27 cellular contexts compared by ENCODE assay signal in the genomic region with DNA sequence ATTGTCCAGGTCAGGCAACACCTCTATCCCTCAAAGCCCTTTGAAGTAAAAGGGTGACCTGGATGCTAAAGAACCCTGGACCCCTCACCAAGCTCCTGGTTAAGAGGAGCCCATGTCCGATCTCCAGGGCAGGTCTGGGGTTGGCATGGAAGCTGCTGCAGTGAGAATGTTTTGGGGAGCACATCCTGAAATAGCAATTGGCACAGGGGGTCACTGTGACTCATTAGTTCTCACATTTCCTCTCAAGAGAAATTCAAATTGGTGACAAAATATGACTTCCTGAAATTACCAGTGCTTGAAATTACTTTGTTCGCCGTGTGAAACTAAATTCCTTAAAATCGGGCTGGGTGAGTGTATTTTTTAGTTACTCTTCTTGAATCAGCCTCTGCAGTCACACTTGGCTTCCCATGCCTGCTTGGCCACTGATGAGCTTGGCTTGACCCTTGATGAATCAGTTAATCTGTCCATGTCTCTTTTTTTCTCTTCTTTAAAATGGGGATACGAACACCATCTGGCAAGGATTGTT. TPM values are rescaled to one million over a fixed set of nuclear protein-coding genes. Genes with fewer than 3 reads are reported as not detected.
DNase-seq lines count a peak whose midpoint lies in the region; ATAC-seq and TF ChIP-seq lines count a peak whose summit lies in the region.
"Had no signal": no experiment of that assay in that cellular context is flagged by ENCODE, and none has a peak within 500 bp of the region (broad histone marks: within the 10 kb centered on the region; RNA-seq: fewer than 3 reads in every experiment).

No MANE protein-coding gene starts in this region.

- CTCF ChIA-PET in naive thymus-derived CD4-positive, alpha-beta T cell (lab: Charles Lee) = no interaction called here

- DNase-seq in Caki2 (ENCODE audit: low read depth) (peak; percentile 79), MV-4-11 (lab: John Stamatoyannopoulos, UW) (peak; percentile 59), dermis blood vessel endothelial cell (peak; percentile 44), suprapubic skin (ENCODE audit: low spot score in 2 of 2) (no peak), GM20000 (ENCODE audit: low spot score) (no peak), sigmoid colon (no peak)
- no peak for DNase-seq in naive thymus-derived CD4-positive, alpha-beta T cell
- DNase-seq: aorta; BE2C; Calu3; glutamatergic neuron; left cardiac atrium; NCI-H1417 treated with DMSO at 0.1 percent for 48 hours; NCI-H2081 treated with DMSO at 0.1 percent for 48 hours; PC-9; stimulated activated CD8-positive, alpha-beta memory T cell treated with anti-CD3 and anti-CD28 coated beads, Interleukin-4, amount 100 ng/mL, for 48 hours; upper lobe of left lung had no signal

- no peak overlapping the region for H3K27ac ChIP-seq in naive thymus-derived CD4-positive, alpha-beta T cell (ENCODE audit: low read depth, low read length)
- H3K27ac ChIP-seq in suprapubic skin (no peak overlapping the region), sigmoid colon (no peak overlapping the region)
- H3K27ac ChIP-seq: cardiac muscle cell, PC-9, SK-N-MC, WERI-Rb-1 had no signal

- H3K27me3 Mint-ChIP-seq in naive thymus-derived CD4-positive, alpha-beta T cell = peaks cover 6 to 24% (median 16%) of the 10 kb centered on the region in 5 donors
- no peaks in the 10 kb centered on the region for H3K27me3 Mint-ChIP-seq in stimulated activated memory B cell treated with anti-CD40 and anti-IgM and Interleukin-4, amounts not matched to agents 10 μg/mL and 1 μg/mL and 100 μg/mL, for 72 hours

- H3K4me3 Mint-ChIP-seq in naive thymus-derived CD4-positive, alpha-beta T cell = no peak overlapping the region
- H3K4me3 Mint-ChIP-seq in stimulated activated memory B cell treated with anti-CD40 and anti-IgM and Interleukin-4, amounts not matched to agents 10 μg/mL and 1 μg/mL and 100 μg/mL, for 72 hours = no peak overlapping the region
- H3K4me3 Mint-ChIP-seq: activated T-helper 1 cell treated with anti-CD3 and anti-CD28 coated beads, Interleukin-12 subunit alpha, Interleukin-12 subunit beta, Interleukin-2, Interleukin-4 antibody, amounts not matched to agents 30 ng/mL and 10 ng/mL and 1 ng/mL, durations not matched to agents 14 hours and 24 hours and 36 hours; memory B cell had no signal

- no peaks in the 10 kb centered on the region for H3K9me3 ChIP-seq in naive thymus-derived CD4-positive, alpha-beta T cell (ENCODE audit: control insufficient read depth in 2 of 3, low read length in 3 of 3)
- H3K9me3 ChIP-seq in suprapubic skin (no peaks in the 10 kb centered on the region), sigmoid colon (peaks cover 0 to 3% (median 0%) of the 10 kb centered on the region in 4 donors)
- H3K9me3 ChIP-seq: BE2C, upper lobe of left lung had no signal

- TF ChIP-seq CTCF in suprapubic skin (IDR thresholded peaks at IDR 0.05) (no peak), GM20000 (IDR thresholded peaks at IDR 0.05; ENCODE audit: extremely low read depth, missing control alignments) (no peak), sigmoid colon (IDR thresholded peaks at IDR 0.05) (no peak)

- in situ Hi-C loops in Caki2 (cut with HindIII; ENCODE audit: low pct_unique_long_range_greater_than_20kb, low sequenced_read_pairs) = no loop called here

- no peaks in the 10 kb centered on the region for H3K4me1 Mint-ChIP-seq in naive thymus-derived CD4-positive, alpha-beta T cell
- H3K4me1 Mint-ChIP-seq in stimulated activated memory B cell treated with anti-CD40 and anti-IgM and Interleukin-4, amounts not matched to agents 10 μg/mL and 1 μg/mL and 100 μg/mL, for 72 hours = peaks cover 43% of the 10 kb centered on the region

- no peak overlapping the region for H3K4me3 ChIP-seq in naive thymus-derived CD4-positive, alpha-beta T cell (ENCODE audit: low read length)
- H3K4me3 ChIP-seq in suprapubic skin (no peak overlapping the region), sigmoid colon (no peak overlapping the region)
- H3K4me3 ChIP-seq: cardiac muscle cell, GM12878, PC-9, SK-N-MC, upper lobe of left lung had no signal

- no peaks in the 10 kb centered on the region for H3K36me3 ChIP-seq in naive thymus-derived CD4-positive, alpha-beta T cell (ENCODE audit: control insufficient read depth in 2 of 3, insufficient read depth in 3 of 3, low read length in 3 of 3)
- H3K36me3 ChIP-seq in suprapubic skin (no peaks in the 10 kb centered on the region), sigmoid colon (no peaks in the 10 kb centered on the region)
- H3K36me3 ChIP-seq: BE2C, cardiac muscle cell, upper lobe of left lung, WERI-Rb-1 had no signal

- 66% methylated on average over 5 of the region's 5 CpGs for WGBS in suprapubic skin
- WGBS in sigmoid colon, 2 donors = 64 to 86% methylated on average over 5 of the region's 5 CpGs

- no peaks in the 10 kb centered on the region for H3K9me3 Mint-ChIP-seq in naive thymus-derived CD4-positive, alpha-beta T cell
- H3K9me3 Mint-ChIP-seq in stimulated activated memory B cell treated with anti-CD40 and anti-IgM and Interleukin-4, amounts not matched to agents 10 μg/mL and 1 μg/mL and 100 μg/mL, for 72 hours = peaks cover 4% of the 10 kb centered on the region
- H3K9me3 Mint-ChIP-seq: activated naive CD4-positive, alpha-beta T cell treated with anti-CD3 and anti-CD28 coated beads, Interleukin-2, amount 50 U/mL, for 72 hours; activated T-helper 1 cell treated with anti-CD3 and anti-CD28 coated beads, Interleukin-12 subunit alpha, Interleukin-12 subunit beta, Interleukin-2, Interleukin-4 antibody, amounts not matched to agents 30 ng/mL and 10 ng/mL and 1 ng/mL, durations not matched to agents 14 hours and 24 hours and 36 hours; memory B cell had no signal

- H3K36me3 Mint-ChIP-seq in naive thymus-derived CD4-positive, alpha-beta T cell = no peaks in the 10 kb centered on the region
- no peaks in the 10 kb centered on the region for H3K36me3 Mint-ChIP-seq in stimulated activated memory B cell treated with anti-CD40 and anti-IgM and Interleukin-4, amounts not matched to agents 10 μg/mL and 1 μg/mL and 100 μg/mL, for 72 hours
- H3K36me3 Mint-ChIP-seq: activated naive CD4-positive, alpha-beta T cell treated with anti-CD3 and anti-CD28 coated beads, Interleukin-2, amount 50 U/mL, for 72 hours; memory B cell had no signal

- H3K27me3 ChIP-seq in naive thymus-derived CD4-positive, alpha-beta T cell (ENCODE audit: control insufficient read depth in 2 of 2, insufficient read depth in 2 of 2, low read length in 2 of 2) = no peaks in the 10 kb centered on the region
- H3K27me3 ChIP-seq in suprapubic skin (no peaks in the 10 kb centered on the region), sigmoid colon (no peaks in the 10 kb centered on the region)
- H3K27me3 ChIP-seq: BE2C, cardiac muscle cell, upper lobe of left lung had no signal

- no peaks in the 10 kb centered on the region for H3K4me1 ChIP-seq in naive thymus-derived CD4-positive, alpha-beta T cell (ENCODE audit: control insufficient read depth in 2 of 2, insufficient read depth in 2 of 2, low read length in 2 of 2)
- H3K4me1 ChIP-seq in suprapubic skin (no peaks in the 10 kb centered on the region), sigmoid colon (no peaks in the 10 kb centered on the region)
- H3K4me1 ChIP-seq: BE2C, upper lobe of left lung had no signal

- H3K27ac Mint-ChIP-seq in naive thymus-derived CD4-positive, alpha-beta T cell = no peak overlapping the region
- H3K27ac Mint-ChIP-seq in stimulated activated memory B cell treated with anti-CD40 and anti-IgM and Interleukin-4, amounts not matched to agents 10 μg/mL and 1 μg/mL and 100 μg/mL, for 72 hours = no peak overlapping the region
- H3K27ac Mint-ChIP-seq: activated naive CD4-positive, alpha-beta T cell treated with anti-CD3 and anti-CD28 coated beads, Interleukin-2, amount 50 U/mL, for 72 hours; activated T-helper 1 cell treated with anti-CD3 and anti-CD28 coated beads, Interleukin-12 subunit alpha, Interleukin-12 subunit beta, Interleukin-2, Interleukin-4 antibody, amounts not matched to agents 30 ng/mL and 10 ng/mL and 1 ng/mL, durations not matched to agents 14 hours and 24 hours and 36 hours; memory B cell; progenitor cell of endocrine pancreas had no signal

- peak; percentile 63 for ATAC-seq in naive thymus-derived CD4-positive, alpha-beta T cell
- ATAC-seq in stimulated activated memory B cell treated with anti-CD40 and anti-IgM and Interleukin-4, amounts not matched to agents 10 μg/mL and 1 μg/mL and 100 μg/mL, for 72 hours = no peak
- ATAC-seq: activated naive CD4-positive, alpha-beta T cell treated with anti-CD3 and anti-CD28 coated beads, Interleukin-2, amount 50 U/mL, for 72 hours; GM12878 had no signal

- TF ChIP-seq POLR2A in suprapubic skin (IDR thresholded peaks at IDR 0.05) (no peak), sigmoid colon (IDR thresholded peaks at IDR 0.05) (no peak)

- POLR2A ChIA-PET in naive thymus-derived CD4-positive, alpha-beta T cell (lab: Charles Lee) = no interaction called here

- no peak for TF ChIP-seq EP300 in suprapubic skin (IDR thresholded peaks at IDR 0.05)
- TF ChIP-seq EP300 in sigmoid colon (IDR thresholded peaks at IDR 0.05) = no peak

- intact Hi-C loops in naive thymus-derived CD4-positive, alpha-beta T cell (cut with micrococcal nuclease) = no loop called here
- intact Hi-C loops in sigmoid colon (cut with DNase I) = no loop called here

RNA-seq across cellular contexts. Expression of a gene that starts 18.8 kb away (rescaled TPM):
- total RNA-seq in Caki2 (2014; rRNA removed; shearing (Covaris generic); ENCODE audit: low replicate concordance) = 3.5 and 14.8 TPM in 2 replicates
- total RNA-seq in dermis blood vessel endothelial cell (8.3 and 19.0 TPM in 2 replicates), suprapubic skin (1 to 10 TPM in 3 of 4 donors, under 1 TPM in 1; 0.98 to 7.2 (median 2.2) TPM), sigmoid colon (1 to 10 TPM; 1.3 to 6.4 (median 4.1) TPM)
- 1 to 10 TPM in 2 of 5 experiments, under 1 TPM in 2, not detected in 1; 0.37 to 2.9 (median 1.1) TPM for total RNA-seq in naive thymus-derived CD4-positive, alpha-beta T cell
- polyA plus RNA-seq in naive thymus-derived CD4-positive, alpha-beta T cell = not detected
- 1 to 10 TPM; 1.2 to 3.1 (median 2.4) TPM for polyA plus RNA-seq in sigmoid colon
- total RNA-seq: activated naive CD4-positive, alpha-beta T cell treated with anti-CD3 and anti-CD28 coated beads, Interleukin-2, amount 50 U/mL, for 72 hours; T-helper 2 cell treated with Interferon-gamma antibody and Interleukin-4, amounts not matched to agents 100 ng/mL and 5 ng/mL, for 36 hours had no signal

Comparison
In these comparisons a context has a peak if more than half of its experiments do, and no peak if none do; other contexts are left out.
1. DNase-seq: peak in Caki2 (single experiment), MV-4-11 (single experiment) and dermis blood vessel endothelial cell (single experiment); none in naive thymus-derived CD4-positive, alpha-beta T cell (0 of 9), suprapubic skin (0 of 2), GM20000 (single experiment) and sigmoid colon (single experiment).